ENCODE assay signal across 8 cellular contexts in genomic region chr4:112321768-112322684, GRCh38. TPM values are rescaled to one million over a fixed set of nuclear protein-coding genes. Genes with fewer than 3 reads are reported as not detected.
DNase-seq lines count a peak whose midpoint lies in the region; ATAC-seq and TF ChIP-seq lines count a peak whose summit lies in the region.

No MANE protein-coding gene starts in this region.

- H3K27ac ChIP-seq in ascending aorta = no peak overlapping the region
- H3K27ac ChIP-seq in spleen = no peak overlapping the region

- no peak overlapping the region for H3K4me3 ChIP-seq in ascending aorta
- H3K4me3 ChIP-seq in spleen = peak overlapping the region in 1 of 8 donors; percentile 21

- DNase-seq in GM10248 (ENCODE audit: extremely low spot score) (peak; percentile 55), M059J (ENCODE audit: low read depth) (peak; percentile 42), T-helper 2 cell (peak; percentile 48 to 79 (median 63)), ascending aorta (ENCODE audit: low spot score in 2 of 2) (peak in 1 of 2 donors; percentile 85), hippocampal formation (lab: John Stamatoyannopoulos, UW) (peak; percentile 20 to 26), spleen (peak; percentile 83)

- H3K36me3 ChIP-seq in ascending aorta = peaks cover 3 to 14% of the 10 kb centered on the region in 2 donors
- H3K36me3 ChIP-seq in spleen = peaks cover 0 to 44% (median 7%) of the 10 kb centered on the region in 6 donors

- intact Hi-C loops in ascending aorta (cut with DNase I) (loop anchor here (5.0 to 10.0 kb wide), 2 partner anchors 35 to 203 kb away; partner anchors contain the start of gene TIFA), spleen (cut with DNase I; ENCODE audit: low total_unique reads) (no loop called here)

- H3K9me3 ChIP-seq in ascending aorta = no peaks in the 10 kb centered on the region
- H3K9me3 ChIP-seq in spleen = no peaks in the 10 kb centered on the region

- no peak for ATAC-seq in GM21390 (IDR thresholded peaks at IDR 0.05; ENCODE audit: unreplicated experiment)
- no peak for ATAC-seq in GM21447 (IDR thresholded peaks at IDR 0.05; ENCODE audit: unreplicated experiment)

- WGBS in spleen, 5 donors = 26 to 29% (median 27%) methylated on average over 4 of the region's 4 CpGs

- no peak for TF ChIP-seq POLR2A in spleen (IDR thresholded peaks at IDR 0.05)

- no peaks in the 10 kb centered on the region for H3K27me3 ChIP-seq in ascending aorta
- no peaks in the 10 kb centered on the region for H3K27me3 ChIP-seq in spleen (replicated peaks in 1 of 7)

- CTCF ChIA-PET in GM10248 (lab: Yijun Ruan, JAX) = interaction anchor here (0.6 to 2.2 kb wide), 25 partner anchors 11 to 280 kb away, joined by 3 to 22 read pairs (median 4); partner anchors contain the start of genes NEUROG2 and TIFA

- H3K4me1 ChIP-seq in ascending aorta (no peaks in the 10 kb centered on the region), spleen (peaks cover 0 to 37% (median 12%) of the 10 kb centered on the region in 6 donors)

- POLR2A ChIA-PET in GM10248 (lab: Yijun Ruan, JAX) = no interaction called here

- TF ChIP-seq CTCF in GM10248 (IDR thresholded peaks at IDR 0.05; ENCODE audit: control extremely low read depth, extremely low read depth, low read depth, missing control alignments) (peak; percentile 81), ascending aorta (IDR thresholded peaks at IDR 0.05) (peak; percentile 19 to 84 (median 79)), spleen (IDR thresholded peaks at IDR 0.05 in 8 of 11, conservative IDR thresholded peaks at IDR 0.05 in 3 of 11) (peak; percentile 59 to 87 (median 81))

RNA-seq across cellular contexts. Expression of gene ALPK1, which starts 24.9 kb away (rescaled TPM):
- 9.7 and 12.0 TPM in 2 replicates for total RNA-seq in M059J (2014; rRNA removed; shearing (Covaris generic))
- total RNA-seq in ascending aorta (8.7 TPM), spleen (10 to 100 TPM; 48.6 to 92.9 (median 62.6) TPM)
- polyA plus RNA-seq in spleen = 1 to 10 TPM; 5.6 to 9.4 (median 8.7) TPM

RNA-seq across cellular contexts. Expression of gene TIFA, which starts 36.3 kb away (rescaled TPM):
- 5.8 and 15.1 TPM in 2 replicates for total RNA-seq in M059J (2014; rRNA removed; shearing (Covaris generic))
- total RNA-seq in ascending aorta (11.3 TPM), spleen (10 to 100 TPM; 12.9 to 36.9 (median 19.2) TPM)
- polyA plus RNA-seq in spleen = 10 to 100 TPM; 13.0 to 23.4 (median 15.2) TPM
